Comparison of ENCODE assay signal across 8 cellular contexts in genomic region chr1:149928388-149928724, GRCh38. TPM values are rescaled to one million over a fixed set of nuclear protein-coding genes. Genes with fewer than 3 reads are reported as not detected.
DNase-seq lines count a peak whose midpoint lies in the region; ATAC-seq, FAIRE-seq and TF ChIP-seq lines count a peak whose summit lies in the region.

No MANE protein-coding gene starts in this region.

- ATAC-seq in psoas muscle = no peak
- ATAC-seq in GM18868 (IDR thresholded peaks at IDR 0.05; ENCODE audit: unreplicated experiment) = no peak

- DNase-seq in GM12864 (ENCODE audit: low read depth) (no peak), SJCRH30 (no peak), esophagus squamous epithelium (lab: John Stamatoyannopoulos, UW) (no peak), psoas muscle (no peak), NCI-H1930 (lab: John Stamatoyannopoulos, UW) (no peak), RCC 7860 (ENCODE audit: low spot score) (no peak), erythroblast (lab: John Stamatoyannopoulos, UW) (no peak)

- H3K4me3 ChIP-seq in GM12864 (ENCODE audit: low read depth, low read length) (peak overlapping the region; percentile 88), SJCRH30 (peak overlapping the region; percentile 77), esophagus squamous epithelium (peak overlapping the region; percentile 73 to 96 (median 94)), psoas muscle (peak overlapping the region; percentile 100)

- TF ChIP-seq POLR2A in esophagus squamous epithelium (IDR thresholded peaks at IDR 0.05) = no peak
- no peak for TF ChIP-seq POLR2A in erythroblast (IDR thresholded peaks at IDR 0.05; ENCODE audit: low read length)

- H3K36me3 ChIP-seq in SJCRH30 (peaks cover 35% of the 10 kb centered on the region), esophagus squamous epithelium (peaks cover 20 to 76% (median 32%) of the 10 kb centered on the region in 3 donors), psoas muscle (ENCODE audit: insufficient read depth in 1 of 2, low read depth in 1 of 2) (peaks cover 0 to 34% of the 10 kb centered on the region in 2 donors)

- H3K4me1 ChIP-seq in SJCRH30 = peaks cover 10% of the 10 kb centered on the region; the same call in 1 of the 2 replicates
- peaks cover 16 to 38% (median 21%) of the 10 kb centered on the region in 3 donors for H3K4me1 ChIP-seq in esophagus squamous epithelium
- H3K4me1 ChIP-seq in psoas muscle = peaks cover 27% of the 10 kb centered on the region

- no peak for FAIRE-seq in RCC 7860 (lab: Jason Lieb, UNC)

- intact Hi-C loops in esophagus squamous epithelium (cut with DNase I) (no loop called here), psoas muscle (cut with DNase I) (loop anchor here in 1 of 2 donors (5.0 kb wide), 1 partner anchor 36 kb away; no protein-coding TSS in a partner anchor)

- WGBS in esophagus squamous epithelium, 2 donors = 0% methylated on average over 1 of the region's 1 CpG; no CpG with 5 or more reads in 1 of the 2 donors
- 0 to 5% (median 0%) methylated on average over 1 of the region's 1 CpG for WGBS in psoas muscle, 3 donors

- H3K27ac ChIP-seq in SJCRH30 (peak overlapping the region; percentile 72), esophagus squamous epithelium (peak overlapping the region; percentile 95 to 99 (median 97)), psoas muscle (peak overlapping the region; percentile 96)

- H3K27me3 ChIP-seq in SJCRH30 = no peaks in the 10 kb centered on the region
- H3K27me3 ChIP-seq in esophagus squamous epithelium = no peaks in the 10 kb centered on the region
- no peaks in the 10 kb centered on the region for H3K27me3 ChIP-seq in psoas muscle (ENCODE audit: insufficient read depth in 3 of 3, low read length in 2 of 3)

- no peak for TF ChIP-seq CTCF in GM12864 (IDR thresholded peaks at IDR 0.05; ENCODE audit: low read depth, low read length, missing control alignments)
- no peak for TF ChIP-seq CTCF in esophagus squamous epithelium (IDR thresholded peaks at IDR 0.05)
- no peak for TF ChIP-seq CTCF in psoas muscle (IDR thresholded peaks at IDR 0.05)

- H3K9me3 ChIP-seq in SJCRH30 (replicated peaks) (no peaks in the 10 kb centered on the region), esophagus squamous epithelium (no peaks in the 10 kb centered on the region), psoas muscle (no peaks in the 10 kb centered on the region)

RNA-seq across cellular contexts. Expression of gene SF3B4, which starts 0.8 kb away (rescaled TPM):
- 32.6 and 34.9 TPM in 2 replicates for total RNA-seq in SJCRH30 (2014; rRNA removed; shearing (Covaris generic))
- 10 to 100 TPM in 3 of 4 donors, 1 to 10 TPM in 1; 7.6 to 16.9 (median 14.1) TPM for total RNA-seq in esophagus squamous epithelium
- 10 to 100 TPM; 13.0 to 26.9 (median 21.9) TPM for total RNA-seq in psoas muscle
- polyA plus RNA-seq in psoas muscle = 10 to 100 TPM; 13.9 to 28.9 (median 16.7) TPM

RNA-seq across cellular contexts. Expression of gene MTMR11, which starts 8.3 kb away (rescaled TPM):
- 2.2 and 3.0 TPM in 2 replicates for total RNA-seq in SJCRH30 (2014; rRNA removed; shearing (Covaris generic))
- total RNA-seq in esophagus squamous epithelium (10 to 100 TPM in 2 of 4 donors, 1 to 10 TPM in 2; 3.9 to 13.5 (median 10.6) TPM), psoas muscle (1 to 10 TPM; 1.0 to 3.0 (median 1.8) TPM)
- 1 to 10 TPM in 1 of 3 donors, under 1 TPM in 2; 0.78 to 1.7 (median 0.80) TPM for polyA plus RNA-seq in psoas muscle

RNA-seq across cellular contexts. Expression of gene SV2A, which starts 10.7 kb away (rescaled TPM):
- 17.4 and 20.0 TPM in 2 replicates for total RNA-seq in SJCRH30 (2014; rRNA removed; shearing (Covaris generic))
- total RNA-seq in esophagus squamous epithelium (1 to 10 TPM in 2 of 4 donors, under 1 TPM in 2; 0.11 to 2.1 (median 1.1) TPM), psoas muscle (under 1 TPM; 0.13 to 0.48 (median 0.25) TPM)
- under 1 TPM; 0.14 to 0.19 (median 0.14) TPM for polyA plus RNA-seq in psoas muscle

RNA-seq across cellular contexts. Expression of gene BOLA1, which starts 29.0 kb away (rescaled TPM):
- total RNA-seq in SJCRH30 (2014; rRNA removed; shearing (Covaris generic)) = 5.0 and 6.3 TPM in 2 replicates
- 10 to 100 TPM; 11.0 to 31.7 (median 23.4) TPM for total RNA-seq in esophagus squamous epithelium
- total RNA-seq in psoas muscle = 10 to 100 TPM; 13.9 to 18.1 (median 15.8) TPM
- polyA plus RNA-seq in psoas muscle = 10 to 100 TPM; 24.0 to 45.3 (median 32.1) TPM
